19 cellular contexts compared by ENCODE assay signal in genomic region chr4:186939226-186939625, GRCh38.
"Had no signal": no experiment of that assay in that cellular context is flagged by ENCODE, and none has a peak within 500 bp of the region (broad histone marks: within the 10 kb centered on the region; RNA-seq: fewer than 3 reads in every experiment).

No MANE protein-coding gene starts in this region.

- H3K27ac Mint-ChIP-seq: activated naive CD4-positive, alpha-beta T cell treated with anti-CD3 and anti-CD28 coated beads, Interleukin-2, amount 50 U/mL, for 24 hours; brain; dendritic cell treated with granulocyte-macrophage colony-stimulating factor and Interleukin-4, amounts not matched to agents 40 ng/mL and 50 ng/mL, for 4 days; memory B cell; nephron; stimulated activated naive CD8-positive, alpha-beta T cell treated with anti-CD3 and anti-CD28 coated beads, Interleukin-15, Interleukin-2, amounts not matched to agents 100 ng/mL and 50 ng/mL, for 24 hours; WTC11 had no signal

- H3K4me3 Mint-ChIP-seq: activated naive CD4-positive, alpha-beta T cell treated with anti-CD3 and anti-CD28 coated beads, Interleukin-2, amount 50 U/mL, for 24 hours; brain; dendritic cell treated with granulocyte-macrophage colony-stimulating factor and Interleukin-4, amounts not matched to agents 40 ng/mL and 50 ng/mL, for 4 days; memory B cell; nephron; stimulated activated naive CD8-positive, alpha-beta T cell treated with anti-CD3 and anti-CD28 coated beads, Interleukin-15, Interleukin-2, amounts not matched to agents 100 ng/mL and 50 ng/mL, for 24 hours; WTC11 had no signal

- H3K36me3 Mint-ChIP-seq: activated naive CD4-positive, alpha-beta T cell treated with anti-CD3 and anti-CD28 coated beads, Interleukin-2, amount 50 U/mL, for 24 hours; brain; memory B cell; WTC11 had no signal

- H3K4me1 Mint-ChIP-seq: activated naive CD4-positive, alpha-beta T cell treated with anti-CD3 and anti-CD28 coated beads, Interleukin-2, amount 50 U/mL, for 24 hours; memory B cell had no signal

- H3K27me3 Mint-ChIP-seq: activated naive CD4-positive, alpha-beta T cell treated with anti-CD3 and anti-CD28 coated beads, Interleukin-2, amount 50 U/mL, for 24 hours; dendritic cell treated with granulocyte-macrophage colony-stimulating factor and Interleukin-4, amounts not matched to agents 40 ng/mL and 50 ng/mL, for 4 days; memory B cell; stimulated activated naive CD8-positive, alpha-beta T cell treated with anti-CD3 and anti-CD28 coated beads, Interleukin-15, Interleukin-2, amounts not matched to agents 100 ng/mL and 50 ng/mL, for 24 hours had no signal

- H3K9me3 Mint-ChIP-seq: WTC11 had no signal

- H3K27ac ChIP-seq: heart right ventricle, right lobe of liver, skin epidermis, tibial artery had no signal

- H3K4me3 ChIP-seq: heart right ventricle, right lobe of liver, skin epidermis, tibial artery had no signal

- H3K36me3 ChIP-seq: heart right ventricle, right lobe of liver, tibial artery had no signal

- H3K27me3 ChIP-seq: heart right ventricle, right lobe of liver, tibial artery had no signal

- DNase-seq: activated gamma-delta T cell treated with Interleukin-2 at 50 U/mL for 16 hours; activated T-cell treated with anti-CD3 and anti-CD28 coated beads, Interleukin-2, amount 50 U/mL, for 1 hour; anterior cingulate cortex; effector CD4-positive, alpha-beta T cell; heart right ventricle; left colon; nucleus accumbens; right lobe of liver; stimulated activated CD4-positive, alpha-beta T cell treated with anti-CD3 and anti-CD28 coated beads, Interleukin-1b, Interleukin-23, amount 100 ng/mL, for 48 hours; substantia nigra; tibial artery had no signal

- H3K9me3 ChIP-seq: heart right ventricle, right lobe of liver, tibial artery had no signal
